In the genomic region with DNA sequence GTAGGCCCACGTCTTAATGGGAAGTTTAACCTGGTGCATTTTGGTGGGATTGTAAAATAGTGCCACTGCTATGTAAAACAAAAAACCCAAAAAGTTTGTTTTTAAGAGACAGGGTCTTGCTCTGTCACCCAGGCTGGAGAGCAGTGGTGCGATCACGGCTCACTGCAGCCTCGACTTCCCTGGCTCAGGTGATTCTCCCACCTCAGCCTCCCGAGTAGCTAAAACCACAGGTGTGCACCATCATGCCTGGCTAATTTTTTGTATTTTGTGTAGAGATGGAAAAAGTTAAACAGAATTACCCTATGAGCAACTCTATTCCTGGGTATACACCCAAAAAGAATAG, we compare ENCODE assay signal across 8 cellular contexts. TPM values are rescaled to one million over a fixed set of nuclear protein-coding genes. Genes with fewer than 3 reads are reported as not detected.
DNase-seq lines count a peak whose midpoint lies in the region; ATAC-seq and TF ChIP-seq lines count a peak whose summit lies in the region.

No MANE protein-coding gene starts in this region.

- H3K4me3 ChIP-seq in ACC112 (ENCODE audit: low read depth, low read length): peak overlapping the region; percentile 99; the same call in 1 of the 2 replicates
- H3K4me3 ChIP-seq in HEK293 (ENCODE audit: low read depth, low read length): no peak overlapping the region

- H3K4me3 Mint-ChIP-seq in memory B cell: no peak overlapping the region

- peak overlapping the region; percentile 89 to 92 for H3K27ac Mint-ChIP-seq in activated naive CD4-positive, alpha-beta T cell treated with anti-CD3 and anti-CD28 coated beads, Interleukin-2, amount 50 U/mL, for 72 hours
- peak overlapping the region; percentile 92 for H3K27ac Mint-ChIP-seq in memory B cell

- H2AFZ ChIP-seq in ACC112 (ENCODE audit: low read length, unreplicated experiment): no peak overlapping the region

- peaks cover 55% of the 10 kb centered on the region for H3K79me2 ChIP-seq in ACC112 (ENCODE audit: control insufficient read depth, insufficient read depth, low read length, unreplicated experiment)

- H3K27ac ChIP-seq in ACC112 (ENCODE audit: low read depth, low read length) (no peak overlapping the region), HEK293 (ENCODE audit: extremely low read depth, low read depth, low read length) (peak overlapping the region; percentile 100; the same call in 1 of the 2 replicates)

- CTCF ChIA-PET in HEK293 (lab: Yijun Ruan, JAX): interaction anchor here (0.6 to 1.8 kb wide), 10 partner anchors 9 to 196 kb away, joined by 3 to 19 read pairs (median 4); a partner anchor contains a TSS

- H3K4me1 ChIP-seq in ACC112 (ENCODE audit: control insufficient read depth, insufficient read depth, low read length, unreplicated experiment) (peaks cover 5% of the 10 kb centered on the region), HEK293 (ENCODE audit: control insufficient read depth, insufficient read depth, low read length) (peaks cover 2% of the 10 kb centered on the region; the same call in 1 of the 2 replicates)

- POLR2A ChIA-PET in HEK293 (lab: Yijun Ruan, JAX): interaction anchor here (0.7 kb wide), 1 partner anchor 8 kb away, joined by 4 read pairs; no protein-coding TSS in a partner anchor

- no peaks in the 10 kb centered on the region for H3K36me3 ChIP-seq in ACC112 (ENCODE audit: insufficient read depth, low read length)
- H3K36me3 ChIP-seq in HEK293 (ENCODE audit: control insufficient read depth in 2 of 2, insufficient read depth in 1 of 2, low read length in 2 of 2): peaks cover 0 to 15% of the 10 kb centered on the region in 2 experiments; a peak in 1 of 3 replicates

- TF ChIP-seq CTCF in HEK293 (tag by site-specific recombination; IDR thresholded peaks at IDR 0.05): no peak

- no peak for DNase-seq in activated naive CD4-positive, alpha-beta T cell treated with anti-CD3 and anti-CD28 coated beads, Interleukin-2, amount 50 U/mL, for 72 hours (ENCODE audit: low spot score in 2 of 2)
- DNase-seq in memory B cell (ENCODE audit: low spot score in 2 of 2) (no peak), NCI-H446 (lab: John Stamatoyannopoulos, UW) (no peak), hepatic stellate cell (ENCODE audit: low spot score) (no peak)

- ATAC-seq in activated naive CD4-positive, alpha-beta T cell treated with anti-CD3 and anti-CD28 coated beads, Interleukin-2, amount 50 U/mL, for 72 hours: no peak
- ATAC-seq in memory B cell (ENCODE audit: low read depth): no peak
- no peak for ATAC-seq in HG02678 (IDR thresholded peaks at IDR 0.05; ENCODE audit: unreplicated experiment)
- no peak for ATAC-seq in HG02642 (IDR thresholded peaks at IDR 0.05; ENCODE audit: poor library complexity, unreplicated experiment)

- H3K9me3 Mint-ChIP-seq in activated naive CD4-positive, alpha-beta T cell treated with anti-CD3 and anti-CD28 coated beads, Interleukin-2, amount 50 U/mL, for 72 hours: no peaks in the 10 kb centered on the region
- no peaks in the 10 kb centered on the region for H3K9me3 Mint-ChIP-seq in memory B cell

- no peaks in the 10 kb centered on the region for H3K27me3 ChIP-seq in ACC112 (ENCODE audit: insufficient read depth, low read length)

- H3K9me3 ChIP-seq in HEK293 (ENCODE audit: control insufficient read depth, insufficient read depth, low read depth, low read length): no peaks in the 10 kb centered on the region

- H3K4me1 Mint-ChIP-seq in memory B cell: peaks cover 35% of the 10 kb centered on the region

- H3K36me3 Mint-ChIP-seq in activated naive CD4-positive, alpha-beta T cell treated with anti-CD3 and anti-CD28 coated beads, Interleukin-2, amount 50 U/mL, for 72 hours: peaks cover 10 to 14% of the 10 kb centered on the region in 2 donors
- peaks cover 7% of the 10 kb centered on the region for H3K36me3 Mint-ChIP-seq in memory B cell

- H3K27me3 Mint-ChIP-seq in memory B cell: no peaks in the 10 kb centered on the region

TF ChIP-seq in HEK293, 187 proteins besides CTCF, POLR2A, EP300 and RAD21:
- TF ChIP-seq, protein P1, sequence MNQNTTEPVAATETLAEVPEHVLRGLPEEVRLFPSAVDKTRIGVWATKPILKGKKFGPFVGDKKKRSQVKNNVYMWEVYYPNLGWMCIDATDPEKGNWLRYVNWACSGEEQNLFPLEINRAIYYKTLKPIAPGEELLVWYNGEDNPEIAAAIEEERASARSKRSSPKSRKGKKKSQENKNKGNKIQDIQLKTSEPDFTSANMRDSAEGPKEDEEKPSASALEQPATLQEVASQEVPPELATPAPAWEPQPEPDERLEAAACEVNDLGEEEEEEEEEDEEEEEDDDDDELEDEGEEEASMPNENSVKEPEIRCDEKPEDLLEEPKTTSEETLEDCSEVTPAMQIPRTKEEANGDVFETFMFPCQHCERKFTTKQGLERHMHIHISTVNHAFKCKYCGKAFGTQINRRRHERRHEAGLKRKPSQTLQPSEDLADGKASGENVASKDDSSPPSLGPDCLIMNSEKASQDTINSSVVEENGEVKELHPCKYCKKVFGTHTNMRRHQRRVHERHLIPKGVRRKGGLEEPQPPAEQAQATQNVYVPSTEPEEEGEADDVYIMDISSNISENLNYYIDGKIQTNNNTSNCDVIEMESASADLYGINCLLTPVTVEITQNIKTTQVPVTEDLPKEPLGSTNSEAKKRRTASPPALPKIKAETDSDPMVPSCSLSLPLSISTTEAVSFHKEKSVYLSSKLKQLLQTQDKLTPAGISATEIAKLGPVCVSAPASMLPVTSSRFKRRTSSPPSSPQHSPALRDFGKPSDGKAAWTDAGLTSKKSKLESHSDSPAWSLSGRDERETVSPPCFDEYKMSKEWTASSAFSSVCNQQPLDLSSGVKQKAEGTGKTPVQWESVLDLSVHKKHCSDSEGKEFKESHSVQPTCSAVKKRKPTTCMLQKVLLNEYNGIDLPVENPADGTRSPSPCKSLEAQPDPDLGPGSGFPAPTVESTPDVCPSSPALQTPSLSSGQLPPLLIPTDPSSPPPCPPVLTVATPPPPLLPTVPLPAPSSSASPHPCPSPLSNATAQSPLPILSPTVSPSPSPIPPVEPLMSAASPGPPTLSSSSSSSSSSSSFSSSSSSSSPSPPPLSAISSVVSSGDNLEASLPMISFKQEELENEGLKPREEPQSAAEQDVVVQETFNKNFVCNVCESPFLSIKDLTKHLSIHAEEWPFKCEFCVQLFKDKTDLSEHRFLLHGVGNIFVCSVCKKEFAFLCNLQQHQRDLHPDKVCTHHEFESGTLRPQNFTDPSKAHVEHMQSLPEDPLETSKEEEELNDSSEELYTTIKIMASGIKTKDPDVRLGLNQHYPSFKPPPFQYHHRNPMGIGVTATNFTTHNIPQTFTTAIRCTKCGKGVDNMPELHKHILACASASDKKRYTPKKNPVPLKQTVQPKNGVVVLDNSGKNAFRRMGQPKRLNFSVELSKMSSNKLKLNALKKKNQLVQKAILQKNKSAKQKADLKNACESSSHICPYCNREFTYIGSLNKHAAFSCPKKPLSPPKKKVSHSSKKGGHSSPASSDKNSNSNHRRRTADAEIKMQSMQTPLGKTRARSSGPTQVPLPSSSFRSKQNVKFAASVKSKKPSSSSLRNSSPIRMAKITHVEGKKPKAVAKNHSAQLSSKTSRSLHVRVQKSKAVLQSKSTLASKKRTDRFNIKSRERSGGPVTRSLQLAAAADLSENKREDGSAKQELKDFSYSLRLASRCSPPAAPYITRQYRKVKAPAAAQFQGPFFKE (tag by site-specific recombination; IDR thresholded peaks at IDR 0.05; ENCODE audit: borderline replicate concordance): 0 out of 2 replicates have a peak, but pooled peaks have one; percentile 43
- no peak for TF ChIP-seq KLF8 (tag by site-specific recombination; IDR thresholded peaks at IDR 0.05)

RNA-seq across cellular contexts. Expression of a gene that starts 0.8 kb away (rescaled TPM):
- total RNA-seq in activated naive CD4-positive, alpha-beta T cell treated with anti-CD3 and anti-CD28 coated beads, Interleukin-2, amount 50 U/mL, for 72 hours: 10 to 100 TPM; 35.5 to 44.5 TPM

RNA-seq across cellular contexts. Expression of a gene that starts 14.3 kb away (rescaled TPM):
- total RNA-seq in activated naive CD4-positive, alpha-beta T cell treated with anti-CD3 and anti-CD28 coated beads, Interleukin-2, amount 50 U/mL, for 72 hours: 10 to 100 TPM; 20.5 to 22.6 TPM

RNA-seq across cellular contexts. Expression of a gene that starts 36.2 kb away (rescaled TPM):
- total RNA-seq in activated naive CD4-positive, alpha-beta T cell treated with anti-CD3 and anti-CD28 coated beads, Interleukin-2, amount 50 U/mL, for 72 hours: 100 to 1,000 TPM; 109 to 110 TPM

RNA-seq across cellular contexts. Expression of a gene that starts 37.0 kb away (rescaled TPM):
- 10 to 100 TPM; 11.7 to 28.7 TPM for total RNA-seq in activated naive CD4-positive, alpha-beta T cell treated with anti-CD3 and anti-CD28 coated beads, Interleukin-2, amount 50 U/mL, for 72 hours

RNA-seq across cellular contexts. Expression of a gene that starts 56.1 kb away (rescaled TPM):
- total RNA-seq in activated naive CD4-positive, alpha-beta T cell treated with anti-CD3 and anti-CD28 coated beads, Interleukin-2, amount 50 U/mL, for 72 hours: 1 to 10 TPM; 8.5 to 10.0 TPM
